Comparison of ENCODE assay signal across 8 cellular contexts in genomic region chr22:31676700-31677099, GRCh38. TPM values are rescaled to one million over a fixed set of nuclear protein-coding genes. Genes with fewer than 3 reads are reported as not detected.
DNase-seq lines count a peak whose midpoint lies in the region; ATAC-seq, FAIRE-seq and TF ChIP-seq lines count a peak whose summit lies in the region.

No MANE protein-coding gene starts in this region.

- H3K9ac ChIP-seq in GM12878 (ENCODE audit: control insufficient read depth, insufficient read depth, low read length) = peak overlapping the region; percentile 2

- no peak for TF ChIP-seq CTCF in GM12878 (IDR thresholded peaks at IDR 0.05 in 2 of 3, conservative IDR thresholded peaks at IDR 0.05 in 1 of 3; ENCODE audit: control insufficient read depth in 2 of 3, extremely low read depth in 1 of 3, insufficient read depth in 1 of 3, low read depth in 3 of 3, low read length in 3 of 3)

- no peaks in the 10 kb centered on the region for H3K27me3 Mint-ChIP-seq in T-helper 2 cell treated with Interferon-gamma antibody and Interleukin-4, amounts not matched to agents 5 μg/mL and 100 μg/mL, for 36 hours (ENCODE audit: low read depth)

- no peaks in the 10 kb centered on the region for H3K36me3 ChIP-seq in GM12878 (ENCODE audit: control insufficient read depth in 2 of 2, insufficient read depth in 2 of 2, low read length in 1 of 2)

- peak overlapping the region; percentile 73 for H3K4me2 ChIP-seq in GM12878 (ENCODE audit: control insufficient read depth, insufficient read depth)

- TF ChIP-seq POLR2A in GM12878 (IDR thresholded peaks at IDR 0.05; ENCODE audit: low read depth, low read length) = peak; percentile 74

- H3K4me3 ChIP-seq in GM12878 = peak overlapping the region; percentile 58
- peak overlapping the region; percentile 42 for H3K4me3 ChIP-seq in skeletal muscle cell (ENCODE audit: low read depth, low read length)

- TF ChIP-seq RAD21 in GM12878 (IDR thresholded peaks at IDR 0.05; ENCODE audit: insufficient read depth, low read depth, low read length) = no peak

- no peak for TF ChIP-seq EP300 in GM12878 (IDR thresholded peaks at IDR 0.05; ENCODE audit: borderline replicate concordance in 1 of 2, control insufficient read depth in 1 of 2, low read depth in 2 of 2, low read length in 2 of 2)

- peak overlapping the region; percentile 91 for H3K4me3 Mint-ChIP-seq in T-helper 2 cell treated with Interferon-gamma antibody and Interleukin-4, amounts not matched to agents 5 μg/mL and 100 μg/mL, for 36 hours

- WGBS in GM12878 (ENCODE audit: insufficient coverage, insufficient replicate concordance, low lambda C conversion rate, missing lambda C conversion rate) = 5% methylated on average over 25 of the region's 25 CpGs

- peak overlapping the region; percentile 50 for H2AFZ ChIP-seq in GM12878 (ENCODE audit: control insufficient read depth, low read depth, low read length)

- DNase-seq in AG08396 (ENCODE audit: low spot score) = peak; percentile 84
- peak; percentile 87 for DNase-seq in GM19238 (ENCODE audit: insufficient read length, low spot score)
- peak; percentile 91 for DNase-seq in T-helper 2 cell treated with Interferon-gamma antibody and Interleukin-4, amounts not matched to agents 5 μg/mL and 100 μg/mL, for 36 hours (ENCODE audit: low spot score)
- DNase-seq in GM12878 (ENCODE audit: low read depth, low spot score) = peak; percentile 66
- DNase-seq in iPS DF 19.7 (ENCODE audit: low read depth, low spot score) = peak; percentile 81
- peak; percentile 74 for DNase-seq in skeletal muscle cell (ENCODE audit: low read depth)
- no peak for DNase-seq in RCC 7860 (ENCODE audit: low spot score)

- H3K4me1 ChIP-seq in GM12878 (ENCODE audit: control insufficient read depth, insufficient read depth, low read length) = peaks cover 2% of the 10 kb centered on the region; the same call in 1 of the 2 replicates

- RAD21 ChIA-PET in GM12878 (lab: Charles Lee; ENCODE audit: unreplicated experiment) = interaction anchor here (0.8 to 1.4 kb wide), 8 partner anchors 9 to 799 kb away, joined by 3 to 8 read pairs (median 4); partner anchors contain the start of gene PISD

- H3K27ac ChIP-seq in GM12878 (ENCODE audit: control insufficient read depth, insufficient read depth) = peak overlapping the region; percentile 14

- H3K27ac Mint-ChIP-seq in T-helper 2 cell treated with Interferon-gamma antibody and Interleukin-4, amounts not matched to agents 5 μg/mL and 100 μg/mL, for 36 hours = peak overlapping the region; percentile 95

- no peaks in the 10 kb centered on the region for H3K9me3 ChIP-seq in GM12878 (replicated peaks; ENCODE audit: control insufficient read depth, insufficient read depth, low read length)

- POLR2A ChIA-PET in GM12878 (lab: Charles Lee) = interaction anchor here (0.5 to 1.2 kb wide), 8 partner anchors 10 to 236 kb away, joined by 3 to 7 read pairs (median 4); partner anchors contain the start of gene PISD

- intact Hi-C loops in GM12878 (cut with micrococcal nuclease; ENCODE audit: unreplicated experiment) = loop anchor here (2.0 kb wide), 1 partner anchor 14 kb away; the partner anchor contains the start of gene PISD

- CTCF ChIA-PET in GM12878 (lab: Yijun Ruan, JAX) = interaction anchor here (0.7 to 4.7 kb wide), 8 partner anchors 10 to 294 kb away, joined by 3 to 31 read pairs (median 4); partner anchors contain the start of gene PISD

- no TSS peak for BruUV-seq in GM12878 (replicated peaks; lab: Mats Ljungman, UMichigan)

- FAIRE-seq in GM12878 (lab: Jason Lieb, UNC) (peak; percentile 64), RCC 7860 (lab: Jason Lieb, UNC) (no peak)

- H3K36me3 Mint-ChIP-seq in T-helper 2 cell treated with Interferon-gamma antibody and Interleukin-4, amounts not matched to agents 5 μg/mL and 100 μg/mL, for 36 hours (ENCODE audit: low read depth) = peaks cover 6% of the 10 kb centered on the region

- H3K79me2 ChIP-seq in GM12878 (ENCODE audit: control insufficient read depth, insufficient read depth, low read length) = no peaks in the 10 kb centered on the region

- in situ Hi-C loops in GM12878 (cut with MboI) = no loop called here

- ATAC-seq in HG03565 (IDR thresholded peaks at IDR 0.05; ENCODE audit: unreplicated experiment) = peak; percentile 94
- peak; percentile 100 for ATAC-seq in GM12878

- no peaks in the 10 kb centered on the region for H4K20me1 ChIP-seq in GM12878 (ENCODE audit: control insufficient read depth, insufficient read depth)

- SMC1A ChIA-PET in GM12878 (lab: Charles Lee; ENCODE audit: uncharacterized antibody, unreplicated experiment) = interaction anchor here (0.8 to 2.8 kb wide), 5 partner anchors 11 to 273 kb away, joined by 3 to 10 read pairs (median 4); no protein-coding TSS in a partner anchor

- no peaks in the 10 kb centered on the region for H3K9me3 Mint-ChIP-seq in T-helper 2 cell treated with Interferon-gamma antibody and Interleukin-4, amounts not matched to agents 5 μg/mL and 100 μg/mL, for 36 hours

- peaks cover 4% of the 10 kb centered on the region for H3K4me1 Mint-ChIP-seq in T-helper 2 cell treated with Interferon-gamma antibody and Interleukin-4, amounts not matched to agents 5 μg/mL and 100 μg/mL, for 36 hours (ENCODE audit: low read depth)

- no peaks in the 10 kb centered on the region for H3K27me3 ChIP-seq in GM12878 (replicated peaks in 1 of 2; ENCODE audit: control insufficient read depth in 2 of 2, insufficient read depth in 2 of 2, low read length in 1 of 2)

TF ChIP-seq in GM12878, 131 proteins besides CTCF, POLR2A, EP300 and RAD21 (continues in another document):
- no peak for TF ChIP-seq ATF7 (IDR thresholded peaks at IDR 0.05; ENCODE audit: low read depth)
- no peak for TF ChIP-seq SIN3A (IDR thresholded peaks at IDR 0.05; ENCODE audit: low read depth, low read length)
- TF ChIP-seq BHLHE40 (IDR thresholded peaks at IDR 0.05; ENCODE audit: borderline replicate concordance in 1 of 2, low read depth in 2 of 2, low read length in 1 of 2) = peak in 1 of 2 experiments; percentile 37; a peak in 1 of 4 replicates
- TF ChIP-seq IKZF2 (IDR thresholded peaks at IDR 0.05) = peak in 1 of 2 experiments; percentile 1; a peak in 1 of 4 replicates
- TF ChIP-seq DPF2 (IDR thresholded peaks at IDR 0.05) = no peak
- TF ChIP-seq EED (IDR thresholded peaks at IDR 0.05; ENCODE audit: low read depth) = no peak
- TF ChIP-seq MYB (IDR thresholded peaks at IDR 0.05; ENCODE audit: borderline replicate concordance, low read depth, low read length) = no peak
- TF ChIP-seq SREBF1 (IDR thresholded peaks at IDR 0.05; ENCODE audit: low read length) = no peak
- peak; percentile 60; the same call in 1 of the 2 replicates for TF ChIP-seq USF2 (IDR thresholded peaks at IDR 0.05; ENCODE audit: borderline replicate concordance, low read depth, low read length)
- no peak for TF ChIP-seq CHD4 (IDR thresholded peaks at IDR 0.05)
- TF ChIP-seq RAD51 (IDR thresholded peaks at IDR 0.05) = peak; percentile 97
- TF ChIP-seq SPI1 (IDR thresholded peaks at IDR 0.05; ENCODE audit: borderline replicate concordance, insufficient read depth, low read depth, low read length) = peak; percentile 46; the same call in 1 of the 2 replicates
- no peak for TF ChIP-seq YBX1 (IDR thresholded peaks at IDR 0.05)
- peak; percentile 40; the same call in 1 of the 2 replicates for TF ChIP-seq YY1 (IDR thresholded peaks at IDR 0.05; ENCODE audit: low read depth, low read length)
- TF ChIP-seq BCL3 (IDR thresholded peaks at IDR 0.05; ENCODE audit: borderline replicate concordance, insufficient read depth, low read depth, low read length, poor library complexity, severe bottlenecking) = no peak
- no peak for TF ChIP-seq TCF7 (IDR thresholded peaks at IDR 0.05; ENCODE audit: borderline replicate concordance)

RNA-seq across cellular contexts. Expression of gene PISD, which starts 14.7 kb away (rescaled TPM):
- total RNA-seq in GM12878 (2013; cell fraction: nucleolus; rRNA removed) = 75.1 and 77.2 TPM in 2 replicates
- total RNA-seq in GM12878 (2014; rRNA removed) (41.3 and 44.7 TPM in 2 replicates), GM12878 (2014; rRNA removed; fragmentation: Illumina TruSeq; extraction: Trizol) (24.2 and 25.8 TPM in 2 replicates), GM12878 (2021) (62.7 and 63.4 TPM in 2 replicates)
- 18.1 TPM for polyA plus RNA-seq in GM12878 (2011; ENCODE audit: low read depth)
- polyA plus RNA-seq in GM12878 (2011; rRNA removed) (22.5 and 46.8 TPM in 2 replicates), GM12878 (2014; fragmentation: Illumina TruSeq; extraction: Trizol) (24.5 and 36.9 TPM in 2 replicates), GM12878 (2014; fragmentation: Nextera tagmentation; extraction: Ambion mirVana) (10 to 100 TPM; 31.1 to 44.9 TPM), GM12878 (2014; rRNA removed) (49.1 and 51.4 TPM in 2 replicates), GM12878 (2016; fragmentation: Nextera tagmentation; extraction: Ambion mirVana) (10 to 100 TPM; 48.3 to 54.9 TPM)
- polyA plus RNA-seq in GM12878 (2011; cell fraction: cytosol; rRNA removed) = 66.2 and 74.7 TPM in 2 replicates
- 157 and 166 TPM in 2 replicates for polyA plus RNA-seq in GM12878 (2011; cell fraction: nucleus; rRNA removed)
- polyA plus RNA-seq in GM12878 (2012) = 34.4 and 39.1 TPM in 2 replicates
- polyA minus RNA-seq in GM12878 (2011; rRNA and poly(A)+ RNA removed) = 28.3 and 51.8 TPM in 2 replicates
- 19.8 and 21.5 TPM in 2 replicates for polyA minus RNA-seq in GM12878 (2011; cell fraction: cytosol; rRNA and poly(A)+ RNA removed)
- 24.8 and 28.7 TPM in 2 replicates for polyA minus RNA-seq in GM12878 (2011; cell fraction: nucleus; rRNA and poly(A)+ RNA removed)
